ENCODE assay signal across 16 cellular contexts in genomic region chr11:36557390-36557789, GRCh38. TPM values are rescaled to one million over a fixed set of nuclear protein-coding genes. Genes with fewer than 3 reads are reported as not detected.
A peak's percentile ranks its signal among the peaks of the same experiment; 100 is the strongest.
DNase-seq lines count a peak whose midpoint lies in the region; ATAC-seq and TF ChIP-seq lines count a peak whose summit lies in the region.
"Not testable (repeated sequence)": the region's sequence is repeated elsewhere in the genome, so short reads cannot be mapped to it uniquely, and the experiment has no call there.
"Had no signal": no experiment of that assay in that cellular context is flagged by ENCODE, and none has a peak within 500 bp of the region (broad histone marks: within the 10 kb centered on the region; RNA-seq: fewer than 3 reads in every experiment).

No MANE protein-coding gene starts in this region.

- not testable (repeated sequence) for H3K36me3 Mint-ChIP-seq in GM23338 (ENCODE audit: low read depth); effector memory CD8-positive, alpha-beta T cell (ENCODE audit: insufficient read depth); immature natural killer cell
- peaks cover 48% of the 10 kb centered on the region for H3K36me3 Mint-ChIP-seq in WTC11

- H3K36me3 ChIP-seq in GM23338 (ENCODE audit: insufficient read depth) = not testable (repeated sequence)

- H3K4me2 ChIP-seq in GM23338 = peak overlapping the region; percentile 7; the same call in 1 of the 2 replicates

- ATAC-seq in GM23338; WTC11; effector memory CD8-positive, alpha-beta T cell (replicated peaks): not testable (repeated sequence)

- peak; percentile 22 for DNase-seq in GM23338 (ENCODE audit: low spot score)
- peak in 2 of 3 experiments; percentile 17 to 71 for DNase-seq in NCI-H1417 (lab: John Stamatoyannopoulos, UW)
- peak; percentile 73 for DNase-seq in NCI-H748 (lab: John Stamatoyannopoulos, UW; ENCODE audit: unreplicated experiment)
- DNase-seq in WTC11 (ENCODE audit: low spot score); effector memory CD8-positive, alpha-beta T cell; immature natural killer cell: not testable (repeated sequence)

- H3K9me2 ChIP-seq in GM23338 (ENCODE audit: insufficient read depth) = not testable (repeated sequence)

- H3K27ac Mint-ChIP-seq in GM23338, WTC11: not testable (repeated sequence)
- H3K27ac Mint-ChIP-seq in effector memory CD8-positive, alpha-beta T cell = peak overlapping the region; percentile 56 to 83
- H3K27ac Mint-ChIP-seq in immature natural killer cell = peak overlapping the region; percentile 36 to 91 (median 83)

- 0 out of 2 replicates have a peak overlapping the region, but pooled peaks have one; percentile 25 for H3K27ac ChIP-seq in C4-2B
- H3K27ac ChIP-seq in GM23338 (ENCODE audit: low read depth) = not testable (repeated sequence)

- CTCF ChIA-PET in WTC11 (lab: Charles Lee) = not testable (repeated sequence)

- H2AFZ ChIP-seq in GM23338 = peak overlapping the region; percentile 64; the same call in 1 of the 2 replicates

- H3K9me3 Mint-ChIP-seq in GM23338 (peaks cover 12% of the 10 kb centered on the region), WTC11 (peaks cover 51% of the 10 kb centered on the region)
- H3K9me3 Mint-ChIP-seq in effector memory CD8-positive, alpha-beta T cell; immature natural killer cell: not testable (repeated sequence)

- not testable (repeated sequence) for H3K27me3 ChIP-seq in GM23338 (ENCODE audit: insufficient read depth)

- not testable (repeated sequence) for H3K4me3 Mint-ChIP-seq in GM23338; effector memory CD8-positive, alpha-beta T cell
- peak overlapping the region; percentile 37 for H3K4me3 Mint-ChIP-seq in WTC11
- H3K4me3 Mint-ChIP-seq in immature natural killer cell = peak overlapping the region in 1 of 5 donors; percentile 84

- H3K27me3 Mint-ChIP-seq in GM23338 (ENCODE audit: insufficient read depth, low read depth, poor library complexity); effector memory CD8-positive, alpha-beta T cell; immature natural killer cell (ENCODE audit: low read depth in 3 of 3): not testable (repeated sequence)
- peaks cover 11% of the 10 kb centered on the region; the same call in 1 of the 2 replicates for H3K27me3 Mint-ChIP-seq in WTC11 (ENCODE audit: low read depth)

- H3K4me3 ChIP-seq in GM23338 = peak overlapping the region; percentile 36

- H3F3A ChIP-seq in GM23338 (replicated peaks; ENCODE audit: low read depth) = not testable (repeated sequence)

- not testable (repeated sequence) for H4K20me1 ChIP-seq in GM23338 (replicated peaks; ENCODE audit: insufficient read depth)

- POLR2A ChIA-PET in WTC11 (lab: Charles Lee) = not testable (repeated sequence)

- TF ChIP-seq CTCF in C4-2B (conservative IDR thresholded peaks at IDR 0.05) = peak; percentile 7; the same call in 1 of the 2 replicates
- not testable (repeated sequence) for TF ChIP-seq CTCF in GM23338 (conservative IDR thresholded peaks at IDR 0.05; ENCODE audit: low read depth in 2 of 2); WTC11 (IDR thresholded peaks at IDR 0.05)

- not testable (repeated sequence) for H3K4me1 ChIP-seq in GM23338 (ENCODE audit: insufficient read depth)

- H3K79me2 ChIP-seq in GM23338 (replicated peaks; ENCODE audit: insufficient read depth) = not testable (repeated sequence)

- not testable (repeated sequence) for H3K4me1 Mint-ChIP-seq in GM23338, WTC11
- H3K4me1 Mint-ChIP-seq in effector memory CD8-positive, alpha-beta T cell (ENCODE audit: low read depth in 2 of 2) = peaks cover 12 to 31% of the 10 kb centered on the region in 2 donors
- H3K4me1 Mint-ChIP-seq in immature natural killer cell = peaks cover 37 to 41% of the 10 kb centered on the region in 2 donors

RNA-seq across cellular contexts. Expression of gene RAG1, which starts 10.4 kb away (rescaled TPM):
- 1.1 and 1.4 TPM in 2 replicates for total RNA-seq in GM23338 (2014; rRNA removed; shearing (Covaris generic))
- 0.26 and 0.89 TPM in 2 replicates for polyA plus RNA-seq in GM23338 (2016; fragmentation: Nextera tagmentation; extraction: Ambion mirVana)
- 0.55 to 0.90 TPM (median 0.82 TPM) in 3 replicates for total RNA-seq in WTC11 (2021)
- polyA plus RNA-seq in immature natural killer cell = under 1 TPM; 0.39 to 0.85 (median 0.52) TPM
- total RNA-seq: OCI-LY7 had no signal

RNA-seq across cellular contexts. Expression of gene IFTAP, which starts 36.9 kb away (rescaled TPM):
- 17.1 and 19.8 TPM in 2 replicates for total RNA-seq in GM23338 (2014; rRNA removed; shearing (Covaris generic))
- 36.5 and 39.1 TPM in 2 replicates for polyA plus RNA-seq in GM23338 (2016; fragmentation: Nextera tagmentation; extraction: Ambion mirVana)
- 3.8 to 4.2 TPM (median 4.1 TPM) in 3 replicates for total RNA-seq in WTC11 (2021)
- polyA plus RNA-seq in immature natural killer cell = 10 to 100 TPM in 1 of 3 donors, 1 to 10 TPM in 2; 3.1 to 11.8 (median 3.2) TPM
- total RNA-seq: OCI-LY7 had no signal

RNA-seq across cellular contexts. Expression of gene RAG2, which starts 40.6 kb away (rescaled TPM):
- total RNA-seq in GM23338 (2014; rRNA removed; shearing (Covaris generic)) = not detected in 2 replicates
- not detected in 2 replicates for polyA plus RNA-seq in GM23338 (2016; fragmentation: Nextera tagmentation; extraction: Ambion mirVana)
- total RNA-seq in WTC11 (2021) = not detected in 3 replicates
- not detected for polyA plus RNA-seq in immature natural killer cell
- total RNA-seq: A172; Calu3; CD8-positive, alpha-beta memory T cell; GM12878; H7; HFFc6; OCI-LY7; SJSA1 had no signal
- polyA plus RNA-seq: AG04450; CD8-positive, alpha-beta memory T cell; GM12878 had no signal

RNA-seq across cellular contexts. Expression of gene TRAF6, which starts 47.3 kb away (rescaled TPM):
- total RNA-seq in GM23338 (2014; rRNA removed; shearing (Covaris generic)) = 6.4 and 10.5 TPM in 2 replicates
- polyA plus RNA-seq in GM23338 (2016; fragmentation: Nextera tagmentation; extraction: Ambion mirVana) (4.2 and 4.4 TPM in 2 replicates), immature natural killer cell (10 to 100 TPM; 11.3 to 20.0 (median 13.1) TPM)
- 5.2 to 6.6 TPM (median 5.9 TPM) in 3 replicates for total RNA-seq in WTC11 (2021)
